25 cellular contexts compared by ENCODE assay signal in the genomic region with DNA sequence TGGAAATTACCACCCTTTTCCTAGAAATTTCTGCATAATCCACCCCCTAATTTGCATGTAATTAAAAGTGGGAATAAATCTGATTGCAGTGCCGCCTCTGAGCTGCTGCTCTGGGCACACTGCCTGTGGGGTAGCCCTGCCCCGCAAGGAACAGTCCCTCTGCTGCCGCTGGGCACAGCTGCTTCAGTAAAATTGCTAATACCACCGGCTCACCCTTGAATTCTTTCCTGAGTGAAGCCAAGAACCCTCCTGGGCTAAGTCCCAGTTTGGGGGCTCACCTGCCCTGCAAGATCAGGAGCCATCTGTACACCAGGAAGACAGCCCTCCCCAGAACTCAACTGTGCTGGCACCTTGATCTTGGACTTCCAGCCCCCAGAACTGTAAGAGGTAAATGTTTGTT. TPM values are rescaled to one million over a fixed set of nuclear protein-coding genes. Genes with fewer than 3 reads are reported as not detected.
DNase-seq lines count a peak whose midpoint lies in the region; ATAC-seq and TF ChIP-seq lines count a peak whose summit lies in the region.
"Had no signal": no experiment of that assay in that cellular context is flagged by ENCODE, and none has a peak within 500 bp of the region (broad histone marks: within the 10 kb centered on the region; RNA-seq: fewer than 3 reads in every experiment).

No MANE protein-coding gene starts in this region.

- peaks cover 23% of the 10 kb centered on the region for H3K9me1 ChIP-seq in IMR-90 (ENCODE audit: insufficient read depth, low read length)

- intact Hi-C loops in CD4-positive, alpha-beta T cell (cut with DNase I, micrococcal nuclease): loop anchor here in 1 of 2 experiments (5.0 kb wide), 1 partner anchor 57 kb away; no protein-coding TSS in a partner anchor
- intact Hi-C loops in IMR-90 (cut with micrococcal nuclease): no loop called here
- intact Hi-C loops in dendritic cell treated with granulocyte-macrophage colony-stimulating factor and Interleukin-4, amounts not matched to agents 40 ng/mL and 50 ng/mL, for 4 days (cut with micrococcal nuclease): no loop called here

- no peak overlapping the region for H3K4me3 Mint-ChIP-seq in CD4-positive, alpha-beta T cell
- H3K4me3 Mint-ChIP-seq in dendritic cell treated with granulocyte-macrophage colony-stimulating factor and Interleukin-4, amounts not matched to agents 40 ng/mL and 50 ng/mL, for 4 days: no peak overlapping the region
- H3K4me3 Mint-ChIP-seq in stimulated activated effector memory CD8-positive, alpha-beta T cell treated with anti-CD3 and anti-CD28 coated beads, Interleukin-12 subunit alpha, Interleukin-12 subunit beta, amount 100 ng/mL, for 72 hours: no peak overlapping the region
- H3K4me3 Mint-ChIP-seq: activated naive CD4-positive, alpha-beta T cell treated with anti-CD3 and anti-CD28 coated beads for 36 hours; T-helper 1 cell treated with Interleukin-12 subunit alpha and Interleukin-12 subunit beta and Interleukin-4 antibody, amounts not matched to agents 30 μg/mL and 1 μg/mL, for 36 hours had no signal

- no peaks in the 10 kb centered on the region for H3K27me3 Mint-ChIP-seq in CD4-positive, alpha-beta T cell
- H3K27me3 Mint-ChIP-seq in dendritic cell treated with granulocyte-macrophage colony-stimulating factor and Interleukin-4, amounts not matched to agents 40 ng/mL and 50 ng/mL, for 4 days: no peaks in the 10 kb centered on the region

- H3K36me3 Mint-ChIP-seq in CD4-positive, alpha-beta T cell (ENCODE audit: low read depth): peaks cover 3% of the 10 kb centered on the region
- H3K36me3 Mint-ChIP-seq in dendritic cell treated with granulocyte-macrophage colony-stimulating factor and Interleukin-4, amounts not matched to agents 40 ng/mL and 50 ng/mL, for 4 days (ENCODE audit: low read depth): peaks cover under 1% of the 10 kb centered on the region
- H3K36me3 Mint-ChIP-seq in stimulated activated effector memory CD8-positive, alpha-beta T cell treated with anti-CD3 and anti-CD28 coated beads, Interleukin-12 subunit alpha, Interleukin-12 subunit beta, amount 100 ng/mL, for 72 hours: peaks cover 13% of the 10 kb centered on the region

- no peak for TF ChIP-seq CTCF in CD4-positive, alpha-beta T cell (IDR thresholded peaks at IDR 0.05)
- no peak for TF ChIP-seq CTCF in IMR-90 (conservative IDR thresholded peaks at IDR 0.05; ENCODE audit: low read depth, low read length)

- 97% methylated on average over 4 of the region's 4 CpGs; no CpG with 5 or more reads in 1 of the 2 experiments for WGBS in IMR-90 (ENCODE audit: extremely low coverage in 2 of 2, insufficient read length in 1 of 2), 2 experiments

- H3K27ac ChIP-seq in CD4-positive, alpha-beta T cell (ENCODE audit: low read depth, low read length): no peak overlapping the region
- no peak overlapping the region for H3K27ac ChIP-seq in IMR-90 (ENCODE audit: insufficient read depth, low read length)
- H3K27ac ChIP-seq: vagina had no signal

- no peak overlapping the region for H3K56ac ChIP-seq in IMR-90 (ENCODE audit: extremely low read depth, insufficient read depth, low read length)

- no peak overlapping the region for H2BK5ac ChIP-seq in IMR-90 (ENCODE audit: low read depth, low read length, poor library complexity, severe bottlenecking)

- H2AFZ ChIP-seq in IMR-90 (replicated peaks; ENCODE audit: low read length, poor library complexity): no peak overlapping the region

- BruUV-seq in IMR-90 (replicated peaks; lab: Mats Ljungman, UMichigan): no TSS peak

- no peak overlapping the region for H3K14ac ChIP-seq in IMR-90 (replicated peaks; ENCODE audit: low read depth, low read length)

- peaks cover 12 to 31% of the 10 kb centered on the region in 2 experiments; a peak in 3 of 4 replicates for H3K79me1 ChIP-seq in IMR-90 (ENCODE audit: low read depth in 1 of 2, low read length in 2 of 2)

- H4K20me1 ChIP-seq in IMR-90 (ENCODE audit: insufficient read depth, low read length): peaks cover 16% of the 10 kb centered on the region; the same call in 1 of the 2 replicates

- H3K4me1 ChIP-seq in IMR-90 (ENCODE audit: control insufficient read depth, insufficient read depth, low read length): peaks cover 19% of the 10 kb centered on the region

- H3K9me3 Mint-ChIP-seq in CD4-positive, alpha-beta T cell: no peaks in the 10 kb centered on the region
- H3K9me3 Mint-ChIP-seq in dendritic cell treated with granulocyte-macrophage colony-stimulating factor and Interleukin-4, amounts not matched to agents 40 ng/mL and 50 ng/mL, for 4 days: no peaks in the 10 kb centered on the region
- H3K9me3 Mint-ChIP-seq in stimulated activated effector memory CD8-positive, alpha-beta T cell treated with anti-CD3 and anti-CD28 coated beads, Interleukin-12 subunit alpha, Interleukin-12 subunit beta, amount 100 ng/mL, for 72 hours: no peaks in the 10 kb centered on the region
- H3K9me3 Mint-ChIP-seq: activated naive CD4-positive, alpha-beta T cell treated with anti-CD3 and anti-CD28 coated beads for 36 hours; T-helper 1 cell treated with Interleukin-12 subunit alpha and Interleukin-12 subunit beta and Interleukin-4 antibody, amounts not matched to agents 30 μg/mL and 1 μg/mL, for 36 hours had no signal

- no peaks in the 10 kb centered on the region for H3K27me3 ChIP-seq in CD4-positive, alpha-beta T cell (ENCODE audit: control insufficient read depth, insufficient read depth, low read length)
- no peaks in the 10 kb centered on the region for H3K27me3 ChIP-seq in IMR-90 (ENCODE audit: control insufficient read depth, insufficient read depth, low read length)
- H3K27me3 ChIP-seq: suprapubic skin, vagina had no signal

- H2BK120ac ChIP-seq in IMR-90 (ENCODE audit: low read depth, low read length): no peak overlapping the region

- H2BK15ac ChIP-seq in IMR-90 (ENCODE audit: low read depth, low read length): no peak overlapping the region

- no peak overlapping the region for H4K8ac ChIP-seq in IMR-90 (ENCODE audit: low read depth in 2 of 2, low read length in 2 of 2)

- no peak for TF ChIP-seq RAD21 in IMR-90 (IDR thresholded peaks at IDR 0.05; ENCODE audit: low read length)

- no peak overlapping the region for H3K4me3 ChIP-seq in IMR-90 (ENCODE audit: insufficient read depth, low read depth, low read length)
- H3K4me3 ChIP-seq: suprapubic skin, vagina had no signal

- no peak overlapping the region for H2AK5ac ChIP-seq in IMR-90 (ENCODE audit: low read depth, low read length)

- no peaks in the 10 kb centered on the region for H3K9me3 ChIP-seq in CD4-positive, alpha-beta T cell (ENCODE audit: control insufficient read depth, low read length)
- H3K9me3 ChIP-seq in IMR-90 (ENCODE audit: control insufficient read depth, insufficient read depth, low read length): no peaks in the 10 kb centered on the region
- H3K9me3 ChIP-seq: suprapubic skin, vagina had no signal

- no peak overlapping the region for H3K9ac ChIP-seq in IMR-90 (ENCODE audit: low read depth, low read length)

- H3K36me3 ChIP-seq in IMR-90 (ENCODE audit: control insufficient read depth, insufficient read depth, low read length): no peaks in the 10 kb centered on the region
- H3K36me3 ChIP-seq: suprapubic skin, vagina had no signal

- in situ Hi-C loops in IMR-90 (cut with MboI; ENCODE audit: low sequenced_read_pairs): no loop called here

- POLR2A ChIA-PET in CD4-positive, alpha-beta T cell (lab: Charles Lee): no interaction called here
- POLR2A ChIA-PET in IMR-90 (lab: Charles Lee; ENCODE audit: unreplicated experiment): no interaction called here

- TF ChIP-seq POLR2A in IMR-90 (IDR thresholded peaks at IDR 0.05; ENCODE audit: low read depth, low read length): no peak

- no peak for DNase-seq in CD4-positive, alpha-beta T cell
- no peak for DNase-seq in IMR-90
- DNase-seq in stimulated activated effector memory CD8-positive, alpha-beta T cell treated with anti-CD3 and anti-CD28 coated beads, Interleukin-12 subunit alpha, Interleukin-12 subunit beta, amount 100 ng/mL, for 72 hours (ENCODE audit: low spot score in 2 of 2): no peak
- DNase-seq: activated CD4-positive, alpha-beta T cell treated with anti-CD3 and anti-CD28 coated beads for 48 hours; activated naive CD4-positive, alpha-beta T cell treated with anti-CD3 and anti-CD28 coated beads for 36 hours; activated T-cell treated with anti-CD3 and anti-CD28 coated beads, Interleukin-2, amount 50 U/mL, for 48 hours; aorta; central memory CD4-positive, alpha-beta T cell; COR-L47; dermis blood vessel endothelial cell; DMS79; GF-D8; GOT3; Karpas-422; NCI-H1694 treated with DMSO at 0.1 percent for 48 hours; NCI-H2171; NCI-H524; NK-92 treated with Interleukin-12 subunit alpha and Interleukin-12 subunit beta, amount 100 ng/mL, for 24 hours had no signal

- H3K23ac ChIP-seq in IMR-90 (ENCODE audit: low read depth, low read length): no peak overlapping the region

- H4K5ac ChIP-seq in IMR-90 (ENCODE audit: low read depth, low read length): no peak overlapping the region

- CTCF ChIA-PET in CD4-positive, alpha-beta T cell (lab: Charles Lee): no interaction called here
- CTCF ChIA-PET in IMR-90 (lab: Yijun Ruan, JAX): interaction anchor here (0.6 kb wide), 1 partner anchor 168 kb away, joined by 4 read pairs; no protein-coding TSS in a partner anchor

- H2AK9ac ChIP-seq in IMR-90 (replicated peaks; ENCODE audit: low read depth, low read length, poor library complexity): no peak overlapping the region

- H3K4ac ChIP-seq in IMR-90 (ENCODE audit: low read depth, low read length): 0 out of 2 replicates have a peak overlapping the region, but pooled peaks have one; percentile 3

- H4K91ac ChIP-seq in IMR-90 (ENCODE audit: insufficient read depth, low read depth, low read length): no peak overlapping the region

- ATAC-seq in CD4-positive, alpha-beta T cell (ENCODE audit: poor library complexity): no peak
- ATAC-seq in IMR-90 (ENCODE audit: low read depth): no peak
- no peak for ATAC-seq in stimulated activated effector memory CD8-positive, alpha-beta T cell treated with anti-CD3 and anti-CD28 coated beads, Interleukin-12 subunit alpha, Interleukin-12 subunit beta, amount 100 ng/mL, for 72 hours
- no peak for ATAC-seq in HG03196 (IDR thresholded peaks at IDR 0.05; ENCODE audit: unreplicated experiment)
- ATAC-seq in HG03442 (IDR thresholded peaks at IDR 0.05; ENCODE audit: unreplicated experiment): no peak
- ATAC-seq in HG02588 (IDR thresholded peaks at IDR 0.05; ENCODE audit: unreplicated experiment): no peak

- peak overlapping the region; percentile 79 for H3K27ac Mint-ChIP-seq in CD4-positive, alpha-beta T cell
- H3K27ac Mint-ChIP-seq in dendritic cell treated with granulocyte-macrophage colony-stimulating factor and Interleukin-4, amounts not matched to agents 40 ng/mL and 50 ng/mL, for 4 days: peak overlapping the region; percentile 40
- peak overlapping the region; percentile 68 for H3K27ac Mint-ChIP-seq in stimulated activated effector memory CD8-positive, alpha-beta T cell treated with anti-CD3 and anti-CD28 coated beads, Interleukin-12 subunit alpha, Interleukin-12 subunit beta, amount 100 ng/mL, for 72 hours
- H3K27ac Mint-ChIP-seq: T-helper 1 cell treated with Interleukin-12 subunit alpha and Interleukin-12 subunit beta and Interleukin-4 antibody, amounts not matched to agents 30 μg/mL and 1 μg/mL, for 36 hours had no signal

- H3K18ac ChIP-seq in IMR-90 (ENCODE audit: low read depth, low read length): no peak overlapping the region

- peaks cover 80% of the 10 kb centered on the region for H3K4me1 Mint-ChIP-seq in CD4-positive, alpha-beta T cell (ENCODE audit: low read depth)
- peaks cover 89% of the 10 kb centered on the region for H3K4me1 Mint-ChIP-seq in dendritic cell treated with granulocyte-macrophage colony-stimulating factor and Interleukin-4, amounts not matched to agents 40 ng/mL and 50 ng/mL, for 4 days (ENCODE audit: low read depth)
- H3K4me1 Mint-ChIP-seq in stimulated activated effector memory CD8-positive, alpha-beta T cell treated with anti-CD3 and anti-CD28 coated beads, Interleukin-12 subunit alpha, Interleukin-12 subunit beta, amount 100 ng/mL, for 72 hours: peaks cover 59% of the 10 kb centered on the region

- dilution Hi-C loops in IMR-90 (cut with HindIII; ENCODE audit: low sequenced_read_pairs, unreplicated experiment): no loop called here

- H2BK20ac ChIP-seq in IMR-90 (ENCODE audit: low read depth, low read length): no peak overlapping the region

- no peak overlapping the region for H3K4me2 ChIP-seq in IMR-90 (ENCODE audit: low read depth, low read length)

RNA-seq across cellular contexts. Expression of gene ODC1, which starts 58.9 kb away (rescaled TPM):
- total RNA-seq in CD4-positive, alpha-beta T cell: 100 to 1,000 TPM; 162 to 164 TPM
- 204 and 251 TPM in 2 replicates for total RNA-seq in IMR-90 (2012; rRNA removed)
- 103 and 117 TPM in 2 replicates for polyA plus RNA-seq in IMR-90 (2012; rRNA removed)
- polyA plus RNA-seq in IMR-90 (2012; cell fraction: cytosol; rRNA removed): 55.7 and 87.1 TPM in 2 replicates
- polyA plus RNA-seq in IMR-90 (2012; cell fraction: nucleus; rRNA removed; ENCODE audit: low replicate concordance): 43.7 and 137 TPM in 2 replicates
